1 cellular context compared by ENCODE assay signal in genomic region chr5:67002832-67003231, GRCh38.
TF ChIP-seq lines count a peak whose summit lies in the region.

No MANE protein-coding gene starts in this region.

TF ChIP-seq in WTC11, 78 proteins besides CTCF, POLR2A, EP300 and RAD21 (continued from another document):
- TF ChIP-seq, protein P1, sequence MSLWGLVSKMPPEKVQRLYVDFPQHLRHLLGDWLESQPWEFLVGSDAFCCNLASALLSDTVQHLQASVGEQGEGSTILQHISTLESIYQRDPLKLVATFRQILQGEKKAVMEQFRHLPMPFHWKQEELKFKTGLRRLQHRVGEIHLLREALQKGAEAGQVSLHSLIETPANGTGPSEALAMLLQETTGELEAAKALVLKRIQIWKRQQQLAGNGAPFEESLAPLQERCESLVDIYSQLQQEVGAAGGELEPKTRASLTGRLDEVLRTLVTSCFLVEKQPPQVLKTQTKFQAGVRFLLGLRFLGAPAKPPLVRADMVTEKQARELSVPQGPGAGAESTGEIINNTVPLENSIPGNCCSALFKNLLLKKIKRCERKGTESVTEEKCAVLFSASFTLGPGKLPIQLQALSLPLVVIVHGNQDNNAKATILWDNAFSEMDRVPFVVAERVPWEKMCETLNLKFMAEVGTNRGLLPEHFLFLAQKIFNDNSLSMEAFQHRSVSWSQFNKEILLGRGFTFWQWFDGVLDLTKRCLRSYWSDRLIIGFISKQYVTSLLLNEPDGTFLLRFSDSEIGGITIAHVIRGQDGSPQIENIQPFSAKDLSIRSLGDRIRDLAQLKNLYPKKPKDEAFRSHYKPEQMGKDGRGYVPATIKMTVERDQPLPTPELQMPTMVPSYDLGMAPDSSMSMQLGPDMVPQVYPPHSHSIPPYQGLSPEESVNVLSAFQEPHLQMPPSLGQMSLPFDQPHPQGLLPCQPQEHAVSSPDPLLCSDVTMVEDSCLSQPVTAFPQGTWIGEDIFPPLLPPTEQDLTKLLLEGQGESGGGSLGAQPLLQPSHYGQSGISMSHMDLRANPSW (CRISPR knock-in tag; conservative IDR thresholded peaks at IDR 0.05; ENCODE audit: low read depth), result no peak
- TF ChIP-seq, protein P2, sequence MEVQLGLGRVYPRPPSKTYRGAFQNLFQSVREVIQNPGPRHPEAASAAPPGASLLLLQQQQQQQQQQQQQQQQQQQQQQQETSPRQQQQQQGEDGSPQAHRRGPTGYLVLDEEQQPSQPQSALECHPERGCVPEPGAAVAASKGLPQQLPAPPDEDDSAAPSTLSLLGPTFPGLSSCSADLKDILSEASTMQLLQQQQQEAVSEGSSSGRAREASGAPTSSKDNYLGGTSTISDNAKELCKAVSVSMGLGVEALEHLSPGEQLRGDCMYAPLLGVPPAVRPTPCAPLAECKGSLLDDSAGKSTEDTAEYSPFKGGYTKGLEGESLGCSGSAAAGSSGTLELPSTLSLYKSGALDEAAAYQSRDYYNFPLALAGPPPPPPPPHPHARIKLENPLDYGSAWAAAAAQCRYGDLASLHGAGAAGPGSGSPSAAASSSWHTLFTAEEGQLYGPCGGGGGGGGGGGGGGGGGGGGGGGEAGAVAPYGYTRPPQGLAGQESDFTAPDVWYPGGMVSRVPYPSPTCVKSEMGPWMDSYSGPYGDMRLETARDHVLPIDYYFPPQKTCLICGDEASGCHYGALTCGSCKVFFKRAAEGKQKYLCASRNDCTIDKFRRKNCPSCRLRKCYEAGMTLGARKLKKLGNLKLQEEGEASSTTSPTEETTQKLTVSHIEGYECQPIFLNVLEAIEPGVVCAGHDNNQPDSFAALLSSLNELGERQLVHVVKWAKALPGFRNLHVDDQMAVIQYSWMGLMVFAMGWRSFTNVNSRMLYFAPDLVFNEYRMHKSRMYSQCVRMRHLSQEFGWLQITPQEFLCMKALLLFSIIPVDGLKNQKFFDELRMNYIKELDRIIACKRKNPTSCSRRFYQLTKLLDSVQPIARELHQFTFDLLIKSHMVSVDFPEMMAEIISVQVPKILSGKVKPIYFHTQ (CRISPR knock-in tag; IDR thresholded peaks at IDR 0.05), result no peak
- TF ChIP-seq CREB1 (CRISPR knock-in tag; IDR thresholded peaks at IDR 0.05), result no peak
TF ChIP-seq in WTC11: peak in this region for 0.
